Comparison of ENCODE assay signal across 8 cellular contexts in the genomic region with DNA sequence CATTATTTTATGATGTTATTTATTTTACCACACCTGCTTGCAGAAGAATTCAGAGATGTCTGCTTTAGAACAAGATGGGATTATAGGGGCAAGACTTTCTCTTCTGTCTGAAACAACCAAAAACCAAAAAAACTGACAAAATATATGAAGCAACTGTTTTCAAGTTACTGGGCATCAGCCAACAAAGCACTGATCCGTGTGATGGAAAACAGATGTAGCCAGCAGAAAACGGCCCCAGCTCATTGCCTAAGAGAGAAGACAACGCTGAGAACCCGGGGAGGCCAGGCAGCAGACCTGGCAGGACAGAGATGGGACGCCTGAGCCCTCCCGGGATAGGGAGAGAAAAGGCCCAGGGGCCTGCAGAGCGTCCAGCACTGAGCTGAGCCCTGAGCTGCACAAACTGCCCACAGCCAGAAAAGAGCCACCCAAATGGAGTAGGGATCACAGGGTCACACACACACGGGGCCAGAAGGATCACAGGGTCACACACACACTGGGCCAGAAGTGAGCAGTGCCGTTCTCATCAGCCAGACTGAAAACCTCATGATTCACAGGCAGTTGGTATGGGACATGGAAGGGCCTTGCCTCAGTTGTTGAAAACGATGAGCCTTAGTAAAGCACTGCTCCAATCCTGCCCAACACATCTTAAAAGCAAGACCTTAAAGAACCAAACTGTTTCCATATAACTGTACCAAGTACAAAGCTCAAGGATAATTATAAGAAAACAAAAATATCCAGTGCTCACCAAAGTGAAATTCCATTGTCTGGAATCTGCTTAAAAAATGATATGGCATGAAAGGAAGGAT. TPM values are rescaled to one million over a fixed set of nuclear protein-coding genes. Genes with fewer than 3 reads are reported as not detected.
DNase-seq lines count a peak whose midpoint lies in the region; ATAC-seq and TF ChIP-seq lines count a peak whose summit lies in the region.

No MANE protein-coding gene starts in this region.

- peak overlapping the region; percentile 52 for H3K4me2 ChIP-seq in hepatocyte
- peak overlapping the region; percentile 50 for H3K4me2 ChIP-seq in smooth muscle cell

- H3K27me3 ChIP-seq in H7 (ENCODE audit: control insufficient read depth, insufficient read depth, low read length): no peaks in the 10 kb centered on the region
- no peaks in the 10 kb centered on the region for H3K27me3 ChIP-seq in hepatocyte
- no peaks in the 10 kb centered on the region for H3K27me3 ChIP-seq in smooth muscle cell (ENCODE audit: low read depth)

- H3K9me3 ChIP-seq in hepatocyte (ENCODE audit: low read depth) (peaks cover 8% of the 10 kb centered on the region), smooth muscle cell (replicated peaks; ENCODE audit: low read depth) (peaks cover 4% of the 10 kb centered on the region)

- H4K20me1 ChIP-seq in hepatocyte (ENCODE audit: insufficient read depth, poor library complexity, severe bottlenecking) (peaks cover 26% of the 10 kb centered on the region), smooth muscle cell (ENCODE audit: low read depth) (peaks cover 82% of the 10 kb centered on the region)

- H3K4me1 ChIP-seq in hepatocyte (ENCODE audit: insufficient read depth) (peaks cover 56% of the 10 kb centered on the region), smooth muscle cell (ENCODE audit: low read depth) (peaks cover 50% of the 10 kb centered on the region)

- no peak overlapping the region for H3K4me3 ChIP-seq in H7 (ENCODE audit: insufficient read depth, low read depth, low read length)
- no peak overlapping the region for H3K4me3 ChIP-seq in hepatocyte
- no peak overlapping the region for H3K4me3 ChIP-seq in smooth muscle cell

- H3K27ac ChIP-seq in hepatocyte: peak overlapping the region; percentile 78
- peak overlapping the region; percentile 97 for H3K27ac ChIP-seq in smooth muscle cell (ENCODE audit: low read depth)
- H3K27ac ChIP-seq in caudate nucleus (ENCODE audit: low read depth, low read length): no peak overlapping the region

- peak overlapping the region; percentile 74 for H3K9ac ChIP-seq in smooth muscle cell (ENCODE audit: low read depth)

- H3F3A ChIP-seq in smooth muscle cell (ENCODE audit: low read depth): peaks cover 53% of the 10 kb centered on the region

- H3K79me2 ChIP-seq in hepatocyte (peaks cover 78% of the 10 kb centered on the region), smooth muscle cell (ENCODE audit: low read depth) (peaks cover 77% of the 10 kb centered on the region)

- no peak for ATAC-seq in HG03159 (IDR thresholded peaks at IDR 0.05; ENCODE audit: unreplicated experiment)

- WGBS in hepatocyte (ENCODE audit: low lambda C conversion rate, missing lambda C conversion rate): 21% methylated on average over 10 of the region's 10 CpGs
- 26% methylated on average over 10 of the region's 10 CpGs for WGBS in smooth muscle cell (ENCODE audit: low lambda C conversion rate)

- H2AFZ ChIP-seq in hepatocyte (no peak overlapping the region), smooth muscle cell (ENCODE audit: low read depth) (no peak overlapping the region)

- DNase-seq in H7 (peak; percentile 54), amniotic stem cell (lab: John Stamatoyannopoulos, UW) (peak; percentile 80), hepatocyte (ENCODE audit: low spot score) (peak; percentile 60), smooth muscle cell (lab: John Stamatoyannopoulos, UW; ENCODE audit: unreplicated experiment) (no peak), caudate nucleus (lab: John Stamatoyannopoulos, UW) (no peak), NCI-H2029 treated with DMSO at 0.1 percent for 48 hours (lab: John Stamatoyannopoulos, UW) (no peak)
- DNase-seq in activated CD8-positive, alpha-beta memory T cell treated with anti-CD3 and anti-CD28 coated beads, Interleukin-2, amount 50 U/mL, for 4 hours: no peak

- no peaks in the 10 kb centered on the region for H3K9me2 ChIP-seq in hepatocyte (replicated peaks; ENCODE audit: insufficient read depth)

- H3K36me3 ChIP-seq in H7 (replicated peaks; ENCODE audit: control insufficient read depth, insufficient read depth, low read length) (no peaks in the 10 kb centered on the region; the same call in 1 of the 2 replicates), hepatocyte (replicated peaks; ENCODE audit: insufficient read depth, low read depth) (no peaks in the 10 kb centered on the region), smooth muscle cell (ENCODE audit: low read depth) (peaks cover 7% of the 10 kb centered on the region)

- TF ChIP-seq CTCF in hepatocyte (IDR thresholded peaks at IDR 0.05; ENCODE audit: poor library complexity) (no peak), smooth muscle cell (IDR thresholded peaks at IDR 0.05; ENCODE audit: borderline replicate concordance, insufficient read depth, poor library complexity, severe bottlenecking) (no peak)

RNA-seq across cellular contexts. Expression of gene PXDN, which starts 12.1 kb away (rescaled TPM):
- total RNA-seq in H7 (2014; rRNA removed; shearing (Covaris generic)): 102 and 124 TPM in 2 replicates
- total RNA-seq in hepatocyte (78.8 and 107 TPM in 2 replicates), smooth muscle cell (328 and 334 TPM in 2 replicates)
- polyA plus RNA-seq in hepatocyte (110 and 118 TPM in 2 replicates), smooth muscle cell (253 and 333 TPM in 2 replicates)

Comparison
In these comparisons a context has a peak if more than half of its experiments do, and no peak if none do; other contexts are left out.
1. DNase-seq: peak in H7 (single experiment), amniotic stem cell (single experiment) and hepatocyte (single experiment); none in smooth muscle cell (single experiment), caudate nucleus (0 of 61), activated CD8-positive, alpha-beta memory T cell treated with anti-CD3 and anti-CD28 coated beads, Interleukin-2, amount 50 U/mL, for 4 hours (single experiment) and NCI-H2029 treated with DMSO at 0.1 percent for 48 hours (single experiment).